Comparison of ENCODE assay signal across 8 cellular contexts in genomic region chr19:2236285-2237050, GRCh38. TPM values are rescaled to one million over a fixed set of nuclear protein-coding genes. Genes with fewer than 3 reads are reported as not detected.
A peak's percentile ranks its signal among the peaks of the same experiment; 100 is the strongest.
DNase-seq lines count a peak whose midpoint lies in the region; ATAC-seq, FAIRE-seq and TF ChIP-seq lines count a peak whose summit lies in the region.

Gene PLEKHJ1 (minus strand): TSS chr19:2236329. CDS start chr19:2236248, 81 bp downstream.
Gene SF3A2 (plus strand): TSS chr19:2236824. CDS start chr19:2243419, 6,595 bp downstream.

- no peaks in the 10 kb centered on the region for H3K27me3 Mint-ChIP-seq in activated T-cell treated with anti-CD3 and anti-CD28 coated beads, Interleukin-2, amount 50 U/mL, for 72 hours (ENCODE audit: low read depth)

- H3K36me3 ChIP-seq in Karpas-422 (ENCODE audit: insufficient read depth, low read length), result peaks cover 21% of the 10 kb centered on the region; the same call in 1 of the 2 replicates
- peaks cover 7 to 31% (median 27%) of the 10 kb centered on the region in 4 donors for H3K36me3 ChIP-seq in esophagus muscularis mucosa
- H3K36me3 ChIP-seq in muscle layer of duodenum (ENCODE audit: control insufficient read depth in 1 of 2, insufficient read depth in 2 of 2, low read length in 2 of 2), result peaks cover 0 to 19% of the 10 kb centered on the region in 2 donors

- ATAC-seq in GM21786 (IDR thresholded peaks at IDR 0.05; ENCODE audit: unreplicated experiment), result peak; percentile 70
- ATAC-seq in activated T-cell treated with anti-CD3 and anti-CD28 coated beads, Interleukin-2, amount 50 U/mL, for 72 hours (replicated peaks in 1 of 2), result peak; percentile 86

- H3K27ac ChIP-seq in Karpas-422 (ENCODE audit: low read length) (peak within 1 kb of the TSS; percentile 77), esophagus muscularis mucosa (replicated peaks in 1 of 4) (peak within 1 kb of the TSS; percentile 94 to 99 (median 96)), muscle layer of duodenum (ENCODE audit: low read length) (peak within 1 kb of the TSS; percentile 90)

- H3K9me3 Mint-ChIP-seq in activated T-cell treated with anti-CD3 and anti-CD28 coated beads, Interleukin-2, amount 50 U/mL, for 72 hours, result no peaks in the 10 kb centered on the region

- no peaks in the 10 kb centered on the region for H3K9me2 ChIP-seq in Karpas-422 (replicated peaks; ENCODE audit: insufficient read depth, low read length)

- TF ChIP-seq POLR2A in esophagus muscularis mucosa (IDR thresholded peaks at IDR 0.05; ENCODE audit: low read depth), result peak; percentile 74

- peak within 1 kb of the TSS; percentile 100 for H3K4me2 ChIP-seq in Karpas-422 (ENCODE audit: low read depth, low read length, poor library complexity, severe bottlenecking)

- FAIRE-seq in RCC 7860 (lab: Jason Lieb, UNC), result peak; percentile 74

- H3K9me3 ChIP-seq in Karpas-422 (ENCODE audit: low read length) (no peaks in the 10 kb centered on the region), esophagus muscularis mucosa (no peaks in the 10 kb centered on the region), muscle layer of duodenum (ENCODE audit: control insufficient read depth in 1 of 2, low read length in 2 of 2) (no peaks in the 10 kb centered on the region)

- peak; percentile 99 to 100 (median 100) for TF ChIP-seq CTCF in esophagus muscularis mucosa (IDR thresholded peaks at IDR 0.05)

- H2AFZ ChIP-seq in Karpas-422 (ENCODE audit: low read length), result peak within 1 kb of the TSS; percentile 85; the same call in 1 of the 2 replicates

- H3K27me3 ChIP-seq in Karpas-422 (ENCODE audit: low read length), result no peaks in the 10 kb centered on the region
- no peaks in the 10 kb centered on the region for H3K27me3 ChIP-seq in esophagus muscularis mucosa
- H3K27me3 ChIP-seq in muscle layer of duodenum (ENCODE audit: low read depth, low read length), result no peaks in the 10 kb centered on the region

- peak within 1 kb of the TSS; percentile 96 for H3K27ac Mint-ChIP-seq in activated T-cell treated with anti-CD3 and anti-CD28 coated beads, Interleukin-2, amount 50 U/mL, for 72 hours

- peaks cover 57% of the 10 kb centered on the region for H3K4me1 Mint-ChIP-seq in activated T-cell treated with anti-CD3 and anti-CD28 coated beads, Interleukin-2, amount 50 U/mL, for 72 hours (ENCODE audit: low read depth)

- 1% methylated on average over 17 of the region's 84 CpGs for WGBS in esophagus muscularis mucosa

- H3K4me1 ChIP-seq in Karpas-422 (ENCODE audit: low read length) (peaks cover 40% of the 10 kb centered on the region), esophagus muscularis mucosa (peaks cover 66 to 86% (median 71%) of the 10 kb centered on the region in 4 donors), muscle layer of duodenum (ENCODE audit: control insufficient read depth in 1 of 2, insufficient read depth in 2 of 2, low read length in 2 of 2) (peaks cover 33 to 52% of the 10 kb centered on the region in 2 donors)

- intact Hi-C loops in esophagus muscularis mucosa (cut with DNase I), result loop anchor here (1.0 to 5.0 kb wide), 3 partner anchors 36 to 156 kb away; partner anchors contain the start of gene AP3D1

- H3K79me2 ChIP-seq in Karpas-422 (ENCODE audit: low read length), result peaks cover 76% of the 10 kb centered on the region

- DNase-seq in Daoy (ENCODE audit: low read depth) (peak; percentile 100), Karpas-422 (peak; percentile 99), RCC 7860 (ENCODE audit: low spot score) (peak; percentile 91), esophagus muscularis mucosa (ENCODE audit: extremely low spot score) (peak; percentile 99)
- DNase-seq in activated T-cell treated with anti-CD3 and anti-CD28 coated beads, Interleukin-2, amount 50 U/mL, for 72 hours, result peak; percentile 98 to 100
- peak; percentile 96 to 97 for DNase-seq in stimulated activated CD8-positive, alpha-beta memory T cell treated with anti-CD3 and anti-CD28 coated beads, Interleukin-7, amount 100 ng/mL, for 4 hours (ENCODE audit: low read depth in 2 of 2)

- peak within 1 kb of the TSS; percentile 99 for H3K4me3 ChIP-seq in Karpas-422 (ENCODE audit: low read length)
- peak within 1 kb of the TSS; percentile 88 to 100 (median 98) for H3K4me3 ChIP-seq in esophagus muscularis mucosa
- peak within 1 kb of the TSS; percentile 73 to 89 for H3K4me3 ChIP-seq in muscle layer of duodenum (ENCODE audit: low read depth in 1 of 2, low read length in 2 of 2)

- peaks cover 43% of the 10 kb centered on the region for H4K20me1 ChIP-seq in Karpas-422 (ENCODE audit: insufficient read depth, low read depth, low read length)

- peaks cover 16 to 20% of the 10 kb centered on the region in 2 donors for H3K36me3 Mint-ChIP-seq in activated T-cell treated with anti-CD3 and anti-CD28 coated beads, Interleukin-2, amount 50 U/mL, for 72 hours (ENCODE audit: insufficient read depth in 2 of 2)

- peak within 1 kb of the TSS; percentile 83 for H3K9ac ChIP-seq in Karpas-422 (ENCODE audit: low read length)

- H3K4me3 Mint-ChIP-seq in activated T-cell treated with anti-CD3 and anti-CD28 coated beads, Interleukin-2, amount 50 U/mL, for 72 hours, result peak within 1 kb of the TSS; percentile 95

- TF ChIP-seq EP300 in esophagus muscularis mucosa (IDR thresholded peaks at IDR 0.05), result no peak

RNA-seq across cellular contexts. Expression of gene PLEKHJ1, which starts in this region (rescaled TPM):
- 70.9 and 101 TPM in 2 replicates for total RNA-seq in Daoy (2014; rRNA removed; shearing (Covaris generic))
- total RNA-seq in Karpas-422 (2014; rRNA removed; shearing (Covaris generic); ENCODE audit: low replicate concordance), result 57.4 and 136 TPM in 2 replicates
- 10 to 100 TPM; 67.4 to 92.7 TPM for total RNA-seq in activated T-cell treated with anti-CD3 and anti-CD28 coated beads, Interleukin-2, amount 50 U/mL, for 72 hours
- total RNA-seq in esophagus muscularis mucosa, result 10 to 100 TPM; 41.9 to 69.8 (median 55.3) TPM

RNA-seq across cellular contexts. Expression of gene SF3A2, which starts in this region (rescaled TPM):
- 26.3 and 47.7 TPM in 2 replicates for total RNA-seq in Daoy (2014; rRNA removed; shearing (Covaris generic))
- total RNA-seq in Karpas-422 (2014; rRNA removed; shearing (Covaris generic); ENCODE audit: low replicate concordance), result 27.2 and 55.8 TPM in 2 replicates
- total RNA-seq in activated T-cell treated with anti-CD3 and anti-CD28 coated beads, Interleukin-2, amount 50 U/mL, for 72 hours, result 100 to 1,000 TPM; 146 to 147 TPM
- total RNA-seq in esophagus muscularis mucosa, result 10 to 100 TPM; 29.5 to 56.9 (median 35.3) TPM

Comparison
In these comparisons a context has a peak if more than half of its experiments do, and no peak if none do; other contexts are left out.
1. Peak in every context shown above with its lines: DNase-seq, ATAC-seq, H3K4me3 ChIP-seq and H3K27ac ChIP-seq.